8 cellular contexts compared by ENCODE assay signal in genomic region chr2:238287702-238288649, GRCh38. TPM values are rescaled to one million over a fixed set of nuclear protein-coding genes. Genes with fewer than 3 reads are reported as not detected.
DNase-seq lines count a peak whose midpoint lies in the region; ATAC-seq and TF ChIP-seq lines count a peak whose summit lies in the region.

Gene PER2, minus strand, starts transcription at chr2:238288610. Its CDS starts 10,674 bp downstream, at chr2:238277936.

- peaks cover 49 to 68% (median 56%) of the 10 kb centered on the region in 4 donors for H3K4me1 ChIP-seq in upper lobe of left lung

- H3K36me3 Mint-ChIP-seq in natural killer cell treated with Interleukin-12 subunit alpha and Interleukin-12 subunit beta and Interleukin-15 and Interleukin-18, amount 100 ng/mL, for 72 hours, result no peaks in the 10 kb centered on the region

- peak within 1 kb of the TSS; percentile 93 for H3K4me3 Mint-ChIP-seq in natural killer cell treated with Interleukin-12 subunit alpha and Interleukin-12 subunit beta and Interleukin-15 and Interleukin-18, amount 100 ng/mL, for 72 hours

- no peaks in the 10 kb centered on the region for H3K9me3 ChIP-seq in upper lobe of left lung

- TF ChIP-seq CTCF in fibroblast of the aortic adventitia (IDR thresholded peaks at IDR 0.05; ENCODE audit: insufficient read depth, low read length) (peak; percentile 17), upper lobe of left lung (IDR thresholded peaks at IDR 0.05) (peak in 2 of 6 experiments; percentile 9 to 27)

- peak in 1 of 4 donors; percentile 59 for TF ChIP-seq POLR2A in upper lobe of left lung (IDR thresholded peaks at IDR 0.05)

- H3K27me3 Mint-ChIP-seq in natural killer cell treated with Interleukin-12 subunit alpha and Interleukin-12 subunit beta and Interleukin-15 and Interleukin-18, amount 100 ng/mL, for 72 hours, result no peaks in the 10 kb centered on the region

- ATAC-seq in GM18499 (IDR thresholded peaks at IDR 0.05; ENCODE audit: insufficient read depth, unreplicated experiment) (peak; percentile 7), HG02943 (IDR thresholded peaks at IDR 0.05; ENCODE audit: low read depth, unreplicated experiment) (peak; percentile 28), upper lobe of left lung (ENCODE audit: low FRiP score in 2 of 2) (peak; percentile 66 to 68)
- peak; percentile 57 to 60 for ATAC-seq in natural killer cell treated with Interleukin-12 subunit alpha and Interleukin-12 subunit beta and Interleukin-15 and Interleukin-18, amount 100 ng/mL, for 72 hours

- H3K36me3 ChIP-seq in upper lobe of left lung, result no peaks in the 10 kb centered on the region

- H3K4me3 ChIP-seq in fibroblast of the aortic adventitia (ENCODE audit: low read depth, low read length) (peak within 1 kb of the TSS; percentile 86), upper lobe of left lung (peak within 1 kb of the TSS; percentile 63 to 85 (median 70))

- DNase-seq in AG20443 (ENCODE audit: low spot score) (peak; percentile 80), NOMO-1 treated with DMSO at 0.1 percent for 48 hours (lab: John Stamatoyannopoulos, UW; ENCODE audit: unreplicated experiment) (peak; percentile 59), fibroblast of the aortic adventitia (ENCODE audit: low read depth) (peak; percentile 77), upper lobe of left lung (peak in 1 of 2 donors; percentile 62)
- DNase-seq in activated T-cell treated with anti-CD3 and anti-CD28 coated beads, Interleukin-2, amount 50 U/mL, for 1 hour, result peak; percentile 52
- DNase-seq in natural killer cell treated with Interleukin-12 subunit alpha and Interleukin-12 subunit beta and Interleukin-15 and Interleukin-18, amount 100 ng/mL, for 72 hours (ENCODE audit: low spot score), result peak; percentile 63

- TF ChIP-seq EP300 in upper lobe of left lung (IDR thresholded peaks at IDR 0.05), result no peak

- H3K9me3 Mint-ChIP-seq in natural killer cell treated with Interleukin-12 subunit alpha and Interleukin-12 subunit beta and Interleukin-15 and Interleukin-18, amount 100 ng/mL, for 72 hours, result no peaks in the 10 kb centered on the region

- 0 to 2% methylated on average over 8 to 24 of the region's 65 CpGs for WGBS in upper lobe of left lung, 2 donors

- no peaks in the 10 kb centered on the region for H3K27me3 ChIP-seq in upper lobe of left lung

- peak within 1 kb of the TSS; percentile 89 to 91 (median 91) for H3K27ac ChIP-seq in upper lobe of left lung

- H3K27ac Mint-ChIP-seq in natural killer cell treated with Interleukin-12 subunit alpha and Interleukin-12 subunit beta and Interleukin-15 and Interleukin-18, amount 100 ng/mL, for 72 hours, result peak within 1 kb of the TSS; percentile 92 to 93

- H3K4me1 Mint-ChIP-seq in natural killer cell treated with Interleukin-12 subunit alpha and Interleukin-12 subunit beta and Interleukin-15 and Interleukin-18, amount 100 ng/mL, for 72 hours (ENCODE audit: low read depth in 2 of 2), result peaks cover 33 to 39% of the 10 kb centered on the region in 2 donors

RNA-seq across cellular contexts. Expression of gene PER2, which starts in this region (rescaled TPM):
- total RNA-seq in fibroblast of the aortic adventitia (ENCODE audit: low replicate concordance) (1.9 and 10.8 TPM in 2 replicates), upper lobe of left lung (10 to 100 TPM; 12.9 to 28.7 (median 18.1) TPM)
- total RNA-seq in natural killer cell treated with Interleukin-12 subunit alpha and Interleukin-12 subunit beta and Interleukin-15 and Interleukin-18, amount 100 ng/mL, for 72 hours, result 10 to 100 TPM; 13.8 to 18.4 TPM

Comparison
In these comparisons a context has a peak if more than half of its experiments do, and no peak if none do; other contexts are left out.
1. ATAC-seq: peak in every context shown above with its lines; median percentile 67 in upper lobe of left lung; 58 in natural killer cell treated with Interleukin-12 subunit alpha and Interleukin-12 subunit beta and Interleukin-15 and Interleukin-18, amount 100 ng/mL, for 72 hours; 28 in HG02943; 7 in GM18499.